In genomic region chr3:42159147-42159546, GRCh38 we compare ENCODE assay signal across 11 cellular contexts.
DNase-seq lines count a peak whose midpoint lies in the region; ATAC-seq, FAIRE-seq and TF ChIP-seq lines count a peak whose summit lies in the region.
"Had no signal": no experiment of that assay in that cellular context is flagged by ENCODE, and none has a peak within 500 bp of the region (broad histone marks: within the 10 kb centered on the region; RNA-seq: fewer than 3 reads in every experiment).

No MANE protein-coding gene starts in this region.

- H3K14ac ChIP-seq in H1 (ENCODE audit: insufficient read length) (no peak overlapping the region), trophoblast cell (ENCODE audit: low read length) (peak overlapping the region; percentile 66)

- H2BK20ac ChIP-seq in H1 (ENCODE audit: low read length), result no peak overlapping the region

- H3K56ac ChIP-seq in H1 (replicated peaks; ENCODE audit: insufficient read length, low read depth, low read length), result no peak overlapping the region

- H3K36me3 Mint-ChIP-seq in T-helper 1 cell treated with Interleukin-12 subunit alpha and Interleukin-12 subunit beta and Interleukin-4 antibody, amounts not matched to agents 30 μg/mL and 1 μg/mL, for 36 hours (ENCODE audit: low read depth), result no peaks in the 10 kb centered on the region

- peaks cover 7% of the 10 kb centered on the region for H3K36me3 ChIP-seq in OCI-LY7 (ENCODE audit: insufficient read depth, low read length)
- H3K36me3 ChIP-seq in H1 (ENCODE audit: control insufficient read depth in 2 of 4, insufficient read depth in 4 of 4, low read length in 3 of 4), result no peaks in the 10 kb centered on the region
- no peaks in the 10 kb centered on the region for H3K36me3 ChIP-seq in trophoblast cell (ENCODE audit: control insufficient read depth in 1 of 2, insufficient read depth in 2 of 2, low read length in 2 of 2)

- POLR2A ChIA-PET in OCI-LY7 (lab: Charles Lee), result interaction anchor here (0.5 to 4.6 kb wide), 6 partner anchors 11 to 29 kb away, joined by 4 to 38 read pairs (median 8); no protein-coding TSS in a partner anchor
- POLR2A ChIA-PET in H1 (lab: Charles Lee; ENCODE audit: partially characterized antibody), result interaction anchor here (0.9 to 1.7 kb wide), 2 partner anchors 10 to 70 kb away, joined by 3 to 4 read pairs; no protein-coding TSS in a partner anchor

- peaks cover 4% of the 10 kb centered on the region for H3K79me1 ChIP-seq in H1 (ENCODE audit: low read depth, low read length)
- peaks cover 8% of the 10 kb centered on the region for H3K79me1 ChIP-seq in trophoblast cell (ENCODE audit: low read length)

- no peaks in the 10 kb centered on the region for H3K9me3 Mint-ChIP-seq in T-helper 1 cell treated with Interleukin-12 subunit alpha and Interleukin-12 subunit beta and Interleukin-4 antibody, amounts not matched to agents 30 μg/mL and 1 μg/mL, for 36 hours

- 76% methylated on average over 8 of the region's 8 CpGs; no CpG with 5 or more reads in 1 of the 2 experiments for WGBS in H1 (ENCODE audit: extremely low coverage in 1 of 2, insufficient coverage in 1 of 2, insufficient read length in 1 of 2, insufficient replicate concordance in 2 of 2, low coverage in 1 of 2, low lambda C conversion rate in 2 of 2, missing lambda C conversion rate in 1 of 2), 2 experiments
- WGBS in trophoblast cell (ENCODE audit: extremely low coverage, insufficient coverage, insufficient read length), result no CpG with 5 or more reads among the region's 8 CpGs

- H3K4me3 ChIP-seq in OCI-LY7 (ENCODE audit: low read depth, low read length, poor library complexity, severe bottlenecking), result peak overlapping the region; percentile 67
- peak overlapping the region in 3 of 4 experiments; percentile 19 to 62 (median 42); a peak in 5 of 8 replicates for H3K4me3 ChIP-seq in H1 (ENCODE audit: extremely low read depth in 1 of 4, insufficient read depth in 2 of 4, low read depth in 3 of 4, low read length in 4 of 4)
- H3K4me3 ChIP-seq in trophoblast cell (ENCODE audit: low read depth, low read length), result no peak overlapping the region

- TF ChIP-seq CTCF in OCI-LY7 (conservative IDR thresholded peaks at IDR 0.05; ENCODE audit: low read length) (no peak), H1 (IDR thresholded peaks at IDR 0.05; ENCODE audit: control extremely low read depth in 1 of 3, insufficient read depth in 1 of 3, low read depth in 1 of 3, low read length in 3 of 3) (no peak)

- H3K9ac ChIP-seq in H1 (replicated peaks in 1 of 4; ENCODE audit: extremely low read depth in 1 of 4, low read depth in 3 of 4, low read length in 3 of 4) (no peak overlapping the region), trophoblast cell (ENCODE audit: low read length) (peak overlapping the region; percentile 43)

- no peaks in the 10 kb centered on the region for H3K9me2 ChIP-seq in OCI-LY7 (ENCODE audit: insufficient read depth, low read length)

- peaks cover 28% of the 10 kb centered on the region for H3K4me1 Mint-ChIP-seq in T-helper 1 cell treated with Interleukin-12 subunit alpha and Interleukin-12 subunit beta and Interleukin-4 antibody, amounts not matched to agents 30 μg/mL and 1 μg/mL, for 36 hours (ENCODE audit: low read depth)

- no peak for TF ChIP-seq EP300 in H1 (IDR thresholded peaks at IDR 0.05; ENCODE audit: borderline replicate concordance in 1 of 2, low read depth in 2 of 2, low read length in 2 of 2)

- H3K4me1 ChIP-seq in OCI-LY7 (ENCODE audit: insufficient read depth, low read length, poor library complexity, severe bottlenecking) (peaks cover 63% of the 10 kb centered on the region), H1 (replicated peaks in 1 of 4; ENCODE audit: control insufficient read depth in 3 of 4, insufficient read depth in 4 of 4, low read length in 3 of 4) (peaks cover 0 to 6% (median 4%) of the 10 kb centered on the region in 4 experiments; a peak in 4 of 7 replicates), trophoblast cell (ENCODE audit: control insufficient read depth in 1 of 2, insufficient read depth in 2 of 2, low read length in 2 of 2) (peaks cover 15 to 23% of the 10 kb centered on the region in 2 experiments)

- no peak overlapping the region for H2BK15ac ChIP-seq in H1 (ENCODE audit: low read length)

- H3K27me3 Mint-ChIP-seq in T-helper 1 cell treated with Interleukin-12 subunit alpha and Interleukin-12 subunit beta and Interleukin-4 antibody, amounts not matched to agents 30 μg/mL and 1 μg/mL, for 36 hours (ENCODE audit: low read depth), result no peaks in the 10 kb centered on the region

- H2AK5ac ChIP-seq in H1 (ENCODE audit: low read depth, low read length) (no peak overlapping the region), trophoblast cell (ENCODE audit: low read length) (no peak overlapping the region)

- peak overlapping the region; percentile 52 for H3K4me3 Mint-ChIP-seq in T-helper 1 cell treated with Interleukin-12 subunit alpha and Interleukin-12 subunit beta and Interleukin-4 antibody, amounts not matched to agents 30 μg/mL and 1 μg/mL, for 36 hours

- DNase-seq in T-helper 1 cell (no peak), OCI-LY7 (ENCODE audit: low spot score) (no peak), H1 (ENCODE audit: low read depth in 1 of 2, low spot score in 2 of 2) (no peak), trophoblast cell (no peak), NCI-H1092 (lab: John Stamatoyannopoulos, UW) (no peak), NCI-H146 treated with DMSO at 0.1 percent for 48 hours (lab: John Stamatoyannopoulos, UW; ENCODE audit: unreplicated experiment) (no peak)
- DNase-seq: NCI-H446 had no signal

- H3K4me2 ChIP-seq in OCI-LY7 (ENCODE audit: low read length) (peak overlapping the region; percentile 89), H1 (ENCODE audit: insufficient read depth in 1 of 2, low read depth in 2 of 2, low read length in 2 of 2) (peak overlapping the region; percentile 72 to 75), trophoblast cell (ENCODE audit: low read length) (no peak overlapping the region)

- H3K4ac ChIP-seq in H1 (replicated peaks; ENCODE audit: insufficient read length, low read depth, low read length), result no peak overlapping the region
- peak overlapping the region; percentile 35 for H3K4ac ChIP-seq in trophoblast cell (ENCODE audit: low read depth, low read length)

- CTCF ChIA-PET in OCI-LY7 (lab: Charles Lee; ENCODE audit: unreplicated experiment), result interaction anchor here (0.8 to 1.9 kb wide), 4 partner anchors 12 to 40 kb away, joined by 3 to 14 read pairs (median 4); no protein-coding TSS in a partner anchor
- CTCF ChIA-PET in H1 (lab: Charles Lee; ENCODE audit: partially characterized antibody), result interaction anchor here (1.4 to 2.6 kb wide), 4 partner anchors 11 to 42 kb away, joined by 3 to 12 read pairs (median 6); no protein-coding TSS in a partner anchor

- TF ChIP-seq RAD21 in H1 (IDR thresholded peaks at IDR 0.05 in 1 of 2, conservative IDR thresholded peaks at IDR 0.05 in 1 of 2; ENCODE audit: low read depth in 2 of 2, low read length in 2 of 2), result no peak

- H3K27me3 ChIP-seq in H1 (replicated peaks in 1 of 4; ENCODE audit: control insufficient read depth in 3 of 4, extremely low read depth in 1 of 4, insufficient read depth in 3 of 4, low read length in 3 of 4) (no peaks in the 10 kb centered on the region), trophoblast cell (ENCODE audit: insufficient read depth, low read length) (no peaks in the 10 kb centered on the region)

- H2BK5ac ChIP-seq in H1 (ENCODE audit: low read depth, low read length) (no peak overlapping the region), trophoblast cell (ENCODE audit: low read depth, low read length, poor library complexity) (no peak overlapping the region)

- H3K9me3 ChIP-seq in OCI-LY7 (ENCODE audit: low read length) (no peaks in the 10 kb centered on the region), H1 (ENCODE audit: insufficient read depth in 2 of 2, low read depth in 1 of 2, low read length in 1 of 2) (no peaks in the 10 kb centered on the region), trophoblast cell (ENCODE audit: insufficient read depth, low read depth, low read length) (no peaks in the 10 kb centered on the region)

- no peak overlapping the region for H3K23ac ChIP-seq in H1 (ENCODE audit: insufficient read length)
- no peak overlapping the region for H3K23ac ChIP-seq in trophoblast cell (ENCODE audit: low read length)

- H4K8ac ChIP-seq in H1 (ENCODE audit: extremely low read depth, insufficient read depth, low read length), result no peak overlapping the region
- no peak overlapping the region for H4K8ac ChIP-seq in trophoblast cell (ENCODE audit: low read depth, low read length)

- no peak overlapping the region for H2AFZ ChIP-seq in OCI-LY7 (ENCODE audit: low read length)
- H2AFZ ChIP-seq in H1 (ENCODE audit: low read length), result no peak overlapping the region
- H2AFZ ChIP-seq in trophoblast cell (ENCODE audit: insufficient read depth, low read length, poor library complexity), result peak overlapping the region; percentile 48

- H2BK120ac ChIP-seq in H1 (replicated peaks; ENCODE audit: low read depth, low read length) (no peak overlapping the region), trophoblast cell (ENCODE audit: insufficient read depth, low read length, poor library complexity) (no peak overlapping the region)

- no peak overlapping the region for H4K91ac ChIP-seq in H1 (replicated peaks; ENCODE audit: insufficient read length, low read length)
- no peak overlapping the region for H4K91ac ChIP-seq in trophoblast cell (ENCODE audit: low read depth, low read length)

- H3K27ac ChIP-seq in OCI-LY7 (ENCODE audit: low read depth, low read length, poor library complexity, severe bottlenecking) (peak overlapping the region; percentile 66), H1 (ENCODE audit: low read depth, low read length) (no peak overlapping the region), trophoblast cell (ENCODE audit: low read depth, low read length) (no peak overlapping the region)

- no peak for ATAC-seq in HG02870 (IDR thresholded peaks at IDR 0.05; ENCODE audit: unreplicated experiment)

- FAIRE-seq in H1 (lab: Jason Lieb, UNC), result no peak
- FAIRE-seq: kidney, TTC549 had no signal

- H4K20me1 ChIP-seq in OCI-LY7 (ENCODE audit: insufficient read depth, low read length) (0 out of 2 replicates have a peak, but pooled peaks cover under 1% of the 10 kb centered on the region), H1 (replicated peaks in 1 of 2; ENCODE audit: control insufficient read depth in 1 of 2, insufficient read depth in 2 of 2, low read length in 2 of 2) (no peaks in the 10 kb centered on the region)

- no peak overlapping the region for H4K5ac ChIP-seq in H1 (ENCODE audit: insufficient read length, low read depth, low read length)

- H2BK12ac ChIP-seq in H1 (ENCODE audit: low read depth, low read length) (no peak overlapping the region), trophoblast cell (ENCODE audit: low read length) (no peak overlapping the region)

- peak overlapping the region; percentile 18 for H3K27ac Mint-ChIP-seq in T-helper 1 cell treated with Interleukin-12 subunit alpha and Interleukin-12 subunit beta and Interleukin-4 antibody, amounts not matched to agents 30 μg/mL and 1 μg/mL, for 36 hours

- H3K23me2 ChIP-seq in H1 (ENCODE audit: low read depth, low read length), result peaks cover 4% of the 10 kb centered on the region; the same call in 1 of the 2 replicates

- H3K18ac ChIP-seq in H1 (ENCODE audit: extremely low read depth, low read length) (no peak overlapping the region), trophoblast cell (ENCODE audit: low read length) (no peak overlapping the region)

- intact Hi-C loops in OCI-LY7 (cut with micrococcal nuclease; ENCODE audit: unreplicated experiment), result no loop called here

- H3K79me2 ChIP-seq in OCI-LY7 (ENCODE audit: insufficient read depth, low read depth, low read length), result peaks cover 68% of the 10 kb centered on the region
- peaks cover 2 to 27% of the 10 kb centered on the region in 2 experiments; a peak in 3 of 4 replicates for H3K79me2 ChIP-seq in H1 (ENCODE audit: control insufficient read depth in 1 of 2, insufficient read depth in 2 of 2, low read length in 2 of 2)
- H3K79me2 ChIP-seq in trophoblast cell (ENCODE audit: control insufficient read depth, insufficient read depth, low read length, poor library complexity), result peaks cover 3% of the 10 kb centered on the region

- no TSS peak for BruUV-seq in OCI-LY7 (replicated peaks; lab: Mats Ljungman, UMichigan)

- TF ChIP-seq POLR2A in H1 (IDR thresholded peaks at IDR 0.05; ENCODE audit: control extremely low read depth in 1 of 2, low read depth in 2 of 2, low read length in 2 of 2), result no peak

- peak overlapping the region; percentile 51 for H4K12ac ChIP-seq in trophoblast cell (ENCODE audit: low read depth, low read length)
